11 cellular contexts compared by ENCODE assay signal in genomic region chr2:110804915-110805314, GRCh38.
DNase-seq lines count a peak whose midpoint lies in the region; ATAC-seq and FAIRE-seq lines count a peak whose summit lies in the region.
"Had no signal": no experiment of that assay in that cellular context is flagged by ENCODE, and none has a peak within 500 bp of the region (broad histone marks: within the 10 kb centered on the region; RNA-seq: fewer than 3 reads in every experiment).

No MANE protein-coding gene starts in this region.

- peaks cover 26 to 35% of the 10 kb centered on the region in 2 donors for H3K4me1 Mint-ChIP-seq in immature natural killer cell

- H3K9ac ChIP-seq in BLaER1 treated with 17β-estradiol and CSF1 and Interleukin-3, amounts not matched to agents 10 nM and 100 nM: peak overlapping the region in 3 of 11 experiments; percentile 44 to 56 (median 45); a peak in 3 of 22 replicates

- H3K4me2 ChIP-seq in BLaER1 treated with 17β-estradiol and CSF1 and Interleukin-3, amounts not matched to agents 10 nM and 100 nM: peak overlapping the region; percentile 69 to 98 (median 90)

- H3K36me3 ChIP-seq in BLaER1 treated with 17β-estradiol and CSF1 and Interleukin-3, amounts not matched to agents 10 nM and 100 nM: no peaks in the 10 kb centered on the region

- H3K9me3 ChIP-seq in BLaER1 treated with 17β-estradiol and CSF1 and Interleukin-3, amounts not matched to agents 10 nM and 100 nM (replicated peaks in 1 of 11): peaks cover 11 to 22% (median 17%) of the 10 kb centered on the region in 11 experiments

- peak; percentile 28 for DNase-seq in activated CD4-positive, CD25-positive, alpha-beta regulatory T cell treated with anti-CD3 and anti-CD28 coated beads, Interleukin-2, amount 50 U/mL, for 16 hours (ENCODE audit: low read depth, low spot score)
- DNase-seq in immature natural killer cell (peak; percentile 54 to 65 (median 62)), OCI-M1 (lab: John Stamatoyannopoulos, UW) (no peak), NCI-H446 treated with DMSO at 0.1 percent for 48 hours (lab: John Stamatoyannopoulos, UW) (no peak), HTR-8/SVneo (ENCODE audit: insufficient read length, low spot score) (no peak)
- DNase-seq: dorsolateral prefrontal cortex, mesenchymal stem cell had no signal

- peak overlapping the region; percentile 62 to 79 (median 74) for H3K4me3 Mint-ChIP-seq in immature natural killer cell

- peaks cover 24 to 56% (median 41%) of the 10 kb centered on the region in 10 experiments for H3K4me1 ChIP-seq in BLaER1 treated with 17β-estradiol and CSF1 and Interleukin-3, amounts not matched to agents 10 nM and 100 nM

- peaks cover 0 to 3% (median under 1%) of the 10 kb centered on the region in 6 donors for H3K9me3 Mint-ChIP-seq in immature natural killer cell

- peaks cover 0 to 21% (median 9%) of the 10 kb centered on the region in 11 experiments; a peak in 8 of 22 replicates for H4K20me1 ChIP-seq in BLaER1 treated with 17β-estradiol and CSF1 and Interleukin-3, amounts not matched to agents 10 nM and 100 nM

- peak overlapping the region in 1 of 10 experiments; percentile 21; a peak in 2 of 20 replicates for H3K4me3 ChIP-seq in BLaER1 treated with 17β-estradiol and CSF1 and Interleukin-3, amounts not matched to agents 10 nM and 100 nM
- H3K4me3 ChIP-seq: dorsolateral prefrontal cortex had no signal

- ATAC-seq in HG02610 (IDR thresholded peaks at IDR 0.05; ENCODE audit: unreplicated experiment) (peak; percentile 89), esophagus mucosa (no peak)
- ATAC-seq: Panc1 had no signal

- H3K27me3 Mint-ChIP-seq in immature natural killer cell (ENCODE audit: low read depth in 3 of 3): peaks cover 2 to 15% (median 7%) of the 10 kb centered on the region in 3 donors

- peaks cover 9 to 40% (median 34%) of the 10 kb centered on the region in 11 experiments; a peak in 19 of 22 replicates for H3K27me3 ChIP-seq in BLaER1 treated with 17β-estradiol and CSF1 and Interleukin-3, amounts not matched to agents 10 nM and 100 nM

- FAIRE-seq in HTR-8/SVneo (lab: Jason Lieb, UNC): no peak

- H3K36me3 Mint-ChIP-seq in immature natural killer cell: no peaks in the 10 kb centered on the region

- peak overlapping the region in 9 of 11 experiments; percentile 44 to 72 (median 63); a peak in 15 of 22 replicates for H3K27ac ChIP-seq in BLaER1 treated with 17β-estradiol and CSF1 and Interleukin-3, amounts not matched to agents 10 nM and 100 nM
- H3K27ac ChIP-seq: dorsolateral prefrontal cortex had no signal

- H3K27ac Mint-ChIP-seq in immature natural killer cell: peak overlapping the region in 4 of 6 donors; percentile 67 to 83 (median 81)

Comparison
In these comparisons a context has a peak if more than half of its experiments do, and no peak if none do; other contexts are left out.
1. DNase-seq: peak in activated CD4-positive, CD25-positive, alpha-beta regulatory T cell treated with anti-CD3 and anti-CD28 coated beads, Interleukin-2, amount 50 U/mL, for 16 hours (single experiment) and immature natural killer cell (3 of 3); none in OCI-M1 (single experiment), NCI-H446 treated with DMSO at 0.1 percent for 48 hours (single experiment) and HTR-8/SVneo (single experiment).